In genomic region chr16:75266738-75267630, GRCh38 we compare ENCODE assay signal across 9 cellular contexts.
A peak's percentile ranks its signal among the peaks of the same experiment; 100 is the strongest.
DNase-seq lines count a peak whose midpoint lies in the region; ATAC-seq and TF ChIP-seq lines count a peak whose summit lies in the region.
"Had no signal": no experiment of that assay in that cellular context is flagged by ENCODE, and none has a peak within 500 bp of the region (broad histone marks: within the 10 kb centered on the region; RNA-seq: fewer than 3 reads in every experiment).

No MANE protein-coding gene starts in this region.

- no peaks in the 10 kb centered on the region for H3K9me3 Mint-ChIP-seq in nephron progenitor cell

- no peaks in the 10 kb centered on the region for H3K36me3 Mint-ChIP-seq in nephron progenitor cell (ENCODE audit: low read depth)

- H3K4me1 Mint-ChIP-seq in nephron progenitor cell = peaks cover 51% of the 10 kb centered on the region

- ATAC-seq in GM18907 (IDR thresholded peaks at IDR 0.05; ENCODE audit: unreplicated experiment) (no peak), GM21447 (IDR thresholded peaks at IDR 0.05; ENCODE audit: unreplicated experiment) (no peak), HG02973 (IDR thresholded peaks at IDR 0.05; ENCODE audit: unreplicated experiment) (no peak)

- H3K27me3 Mint-ChIP-seq in nephron progenitor cell (ENCODE audit: low read depth, poor library complexity) = no peaks in the 10 kb centered on the region

- peak overlapping the region; percentile 97 for H3K27ac Mint-ChIP-seq in nephron progenitor cell

- peak overlapping the region; percentile 83 for H3K4me3 Mint-ChIP-seq in nephron progenitor cell

- DNase-seq in Ammon's horn (ENCODE audit: low spot score) = peak; percentile 85
- peak; percentile 58 for DNase-seq in NCI-H1694 (lab: John Stamatoyannopoulos, UW)
- DNase-seq in nephron progenitor cell = no peak
- no peak for DNase-seq in LoVo (ENCODE audit: low spot score)

- no peak for TF ChIP-seq CTCF in nephron progenitor cell (IDR thresholded peaks at IDR 0.05)

- peak overlapping the region; percentile 81 for H3K27ac ChIP-seq in cingulate gyrus (ENCODE audit: low read depth, low read length)
- H3K27ac ChIP-seq: SK-N-MC had no signal

Comparison
In these comparisons a context has a peak if more than half of its experiments do, and no peak if none do; other contexts are left out.
1. DNase-seq: peak in Ammon's horn (single experiment) and NCI-H1694 (single experiment); none in nephron progenitor cell (single experiment) and LoVo (single experiment).